Comparison of ENCODE assay signal across 9 cellular contexts in genomic region chr16:2751577-2752034, GRCh38. TPM values are rescaled to one million over a fixed set of nuclear protein-coding genes. Genes with fewer than 3 reads are reported as not detected.
A peak's percentile ranks its signal among the peaks of the same experiment; 100 is the strongest.
DNase-seq lines count a peak whose midpoint lies in the region; ATAC-seq and TF ChIP-seq lines count a peak whose summit lies in the region.
"Had no signal": no experiment of that assay in that cellular context is flagged by ENCODE, and none has a peak within 500 bp of the region (broad histone marks: within the 10 kb centered on the region; RNA-seq: fewer than 3 reads in every experiment).

No MANE protein-coding gene starts in this region.

- H3K36me3 Mint-ChIP-seq in activated T-cell treated with anti-CD3 and anti-CD28 coated beads, Interleukin-2, amount 50 U/mL, for 4 hours (ENCODE audit: insufficient read depth): peaks cover 31% of the 10 kb centered on the region
- H3K36me3 Mint-ChIP-seq in endothelial cell (ENCODE audit: low read depth, unreplicated experiment) (peaks cover 22% of the 10 kb centered on the region), neural crest cell (ENCODE audit: low read depth) (peaks cover 18% of the 10 kb centered on the region)

- peaks cover 6% of the 10 kb centered on the region for H3K9me3 Mint-ChIP-seq in activated T-cell treated with anti-CD3 and anti-CD28 coated beads, Interleukin-2, amount 50 U/mL, for 4 hours
- H3K9me3 Mint-ChIP-seq in endothelial cell (ENCODE audit: unreplicated experiment) (no peaks in the 10 kb centered on the region), neural crest cell (no peaks in the 10 kb centered on the region)

- peaks cover 40% of the 10 kb centered on the region for H3K4me1 Mint-ChIP-seq in activated T-cell treated with anti-CD3 and anti-CD28 coated beads, Interleukin-2, amount 50 U/mL, for 4 hours (ENCODE audit: low read depth)
- H3K4me1 Mint-ChIP-seq in endothelial cell (ENCODE audit: unreplicated experiment): peaks cover 44% of the 10 kb centered on the region
- H3K4me1 Mint-ChIP-seq in neural crest cell: peaks cover 49% of the 10 kb centered on the region

- ATAC-seq in activated T-cell treated with anti-CD3 and anti-CD28 coated beads, Interleukin-2, amount 50 U/mL, for 4 hours: no peak
- peak; percentile 4 for ATAC-seq in HG03095 (IDR thresholded peaks at IDR 0.05; ENCODE audit: unreplicated experiment)

- no peaks in the 10 kb centered on the region for H3K27me3 Mint-ChIP-seq in activated T-cell treated with anti-CD3 and anti-CD28 coated beads, Interleukin-2, amount 50 U/mL, for 4 hours (ENCODE audit: low read depth)
- H3K27me3 Mint-ChIP-seq in endothelial cell (ENCODE audit: unreplicated experiment): peaks cover 22% of the 10 kb centered on the region
- peaks cover 11% of the 10 kb centered on the region for H3K27me3 Mint-ChIP-seq in neural crest cell (ENCODE audit: low read depth)

- DNase-seq in activated T-cell treated with anti-CD3 and anti-CD28 coated beads, Interleukin-2, amount 50 U/mL, for 4 hours: no peak
- DNase-seq in activated T-cell treated with anti-CD3 and anti-CD28 coated beads for 4 hours: no peak
- peak; percentile 76 to 87 for DNase-seq in SHP77 (lab: John Stamatoyannopoulos, UW)
- peak; percentile 77 for DNase-seq in endothelial cell (ENCODE audit: low spot score)
- no peak for DNase-seq in neural crest cell (ENCODE audit: low read depth, low spot score)
- DNase-seq in central memory CD4-positive, alpha-beta T cell: no peak
- DNase-seq in kidney tubule cell (ENCODE audit: low spot score): no peak

- TF ChIP-seq CTCF in endothelial cell (IDR thresholded peaks at IDR 0.05; ENCODE audit: unreplicated experiment) (no peak), neural crest cell (conservative IDR thresholded peaks at IDR 0.05) (no peak)

- H3K27ac Mint-ChIP-seq in endothelial cell (ENCODE audit: unreplicated experiment) (peak overlapping the region; percentile 99), neural crest cell (ENCODE audit: unreplicated experiment) (peak overlapping the region; percentile 100)

- H3K4me3 Mint-ChIP-seq in activated T-cell treated with anti-CD3 and anti-CD28 coated beads, Interleukin-2, amount 50 U/mL, for 4 hours: peak overlapping the region; percentile 90
- H3K4me3 Mint-ChIP-seq in endothelial cell (ENCODE audit: unreplicated experiment) (peak overlapping the region; percentile 87), neural crest cell (peak overlapping the region; percentile 95)

RNA-seq across cellular contexts. Expression of gene SRRM2, which starts 0.8 kb away (rescaled TPM):
- total RNA-seq in activated T-cell treated with anti-CD3 and anti-CD28 coated beads, Interleukin-2, amount 50 U/mL, for 4 hours: 100 to 1,000 TPM; 537 to 551 (median 548) TPM
- 456 TPM for total RNA-seq in endothelial cell (ENCODE audit: unreplicated experiment)
- 779 and 803 TPM in 2 replicates for total RNA-seq in neural crest cell

RNA-seq across cellular contexts. Expression of gene ELOB, which starts 25.5 kb away (rescaled TPM):
- total RNA-seq in activated T-cell treated with anti-CD3 and anti-CD28 coated beads, Interleukin-2, amount 50 U/mL, for 4 hours: 100 to 1,000 TPM; 223 to 320 (median 298) TPM
- total RNA-seq in endothelial cell (ENCODE audit: unreplicated experiment) (195 TPM), neural crest cell (249 and 261 TPM in 2 replicates)

RNA-seq across cellular contexts. Expression of gene PRSS27, which starts 31.6 kb away (rescaled TPM):
- total RNA-seq in activated T-cell treated with anti-CD3 and anti-CD28 coated beads, Interleukin-2, amount 50 U/mL, for 4 hours: 1 to 10 TPM in 1 of 3 donors, under 1 TPM in 2; 0.76 to 1.2 (median 0.84) TPM
- total RNA-seq in endothelial cell (ENCODE audit: unreplicated experiment) (0.90 TPM), neural crest cell (5.3 and 7.8 TPM in 2 replicates)

RNA-seq across cellular contexts. Expression of gene PRSS33, which starts 35.8 kb away (rescaled TPM):
- under 1 TPM in 2 of 3 donors, not detected in 1; 0.13 to 0.32 TPM for total RNA-seq in activated T-cell treated with anti-CD3 and anti-CD28 coated beads, Interleukin-2, amount 50 U/mL, for 4 hours
- total RNA-seq in endothelial cell (ENCODE audit: unreplicated experiment) (not detected), neural crest cell (0.23 and 0.39 TPM in 2 replicates)
- total RNA-seq: myocyte had no signal

RNA-seq across cellular contexts. Expression of gene PRSS41, which starts 46.7 kb away (rescaled TPM):
- total RNA-seq in activated T-cell treated with anti-CD3 and anti-CD28 coated beads, Interleukin-2, amount 50 U/mL, for 4 hours: not detected
- total RNA-seq in endothelial cell (ENCODE audit: unreplicated experiment) (not detected), neural crest cell (not detected in 2 replicates)
- total RNA-seq: myocyte had no signal

Comparison
In these comparisons a context has a peak if more than half of its experiments do, and no peak if none do; other contexts are left out.
1. DNase-seq: peak in SHP77 (2 of 2) and endothelial cell (single experiment); none in activated T-cell treated with anti-CD3 and anti-CD28 coated beads, Interleukin-2, amount 50 U/mL, for 4 hours (single experiment), activated T-cell treated with anti-CD3 and anti-CD28 coated beads for 4 hours (single experiment), neural crest cell (single experiment), central memory CD4-positive, alpha-beta T cell (single experiment) and kidney tubule cell (single experiment).
2. Peak in every context shown above with its lines, with median percentiles within 50 percentile points of each other: H3K4me3 Mint-ChIP-seq.